ENCODE assay signal across 8 cellular contexts in genomic region chr17:29140051-29140582, GRCh38. TPM values are rescaled to one million over a fixed set of nuclear protein-coding genes. Genes with fewer than 3 reads are reported as not detected.
DNase-seq lines count a peak whose midpoint lies in the region; ATAC-seq and TF ChIP-seq lines count a peak whose summit lies in the region.

No MANE protein-coding gene starts in this region.

- no peak for TF ChIP-seq POLR2A in IMR-90 (IDR thresholded peaks at IDR 0.05; ENCODE audit: low read depth, low read length)

- H3K79me2 ChIP-seq in hepatocyte, result peaks cover 81% of the 10 kb centered on the region

- H4K20me1 ChIP-seq in IMR-90 (ENCODE audit: insufficient read depth, low read length) (peaks cover 10% of the 10 kb centered on the region), hepatocyte (ENCODE audit: insufficient read depth, poor library complexity, severe bottlenecking) (peaks cover 29% of the 10 kb centered on the region)

- peaks cover 24 to 86% of the 10 kb centered on the region in 2 experiments for H3K79me1 ChIP-seq in IMR-90 (ENCODE audit: low read depth in 1 of 2, low read length in 2 of 2)

- peak overlapping the region; percentile 85 for H2BK5ac ChIP-seq in IMR-90 (ENCODE audit: low read depth, low read length, poor library complexity, severe bottlenecking)

- H3K18ac ChIP-seq in IMR-90 (ENCODE audit: low read depth, low read length), result peak overlapping the region; percentile 42; the same call in 1 of the 2 replicates

- no peaks in the 10 kb centered on the region for H3K9me2 ChIP-seq in hepatocyte (replicated peaks; ENCODE audit: insufficient read depth)

- peaks cover 29% of the 10 kb centered on the region for H3K9me1 ChIP-seq in IMR-90 (ENCODE audit: insufficient read depth, low read length)

- POLR2A ChIA-PET in IMR-90 (lab: Charles Lee; ENCODE audit: unreplicated experiment), result no interaction called here

- no CpG with 5 or more reads among the region's 14 CpGs for WGBS in IMR-90 (ENCODE audit: extremely low coverage in 2 of 2, insufficient read length in 1 of 2), 2 experiments
- 30% methylated on average over 14 of the region's 14 CpGs for WGBS in hepatocyte (ENCODE audit: low lambda C conversion rate, missing lambda C conversion rate)

- H4K91ac ChIP-seq in IMR-90 (ENCODE audit: insufficient read depth, low read depth, low read length), result peak overlapping the region; percentile 86

- peak overlapping the region; percentile 58 for H4K5ac ChIP-seq in IMR-90 (ENCODE audit: low read depth, low read length)

- H3K4ac ChIP-seq in IMR-90 (ENCODE audit: low read depth, low read length), result peak overlapping the region; percentile 94

- peaks cover 46% of the 10 kb centered on the region for H3K4me1 ChIP-seq in IMR-90 (ENCODE audit: control insufficient read depth, insufficient read depth, low read length)
- H3K4me1 ChIP-seq in hepatocyte (ENCODE audit: insufficient read depth), result peaks cover 22% of the 10 kb centered on the region

- intact Hi-C loops in IMR-90 (cut with micrococcal nuclease), result loop anchor here (10.0 kb wide), 1 partner anchor 425 kb away; the partner anchor contains the start of genes ABHD15 and TP53I13

- H2BK20ac ChIP-seq in IMR-90 (ENCODE audit: low read depth, low read length), result 0 out of 2 replicates have a peak overlapping the region, but pooled peaks have one; percentile 50

- H2BK15ac ChIP-seq in IMR-90 (ENCODE audit: low read depth, low read length), result peak overlapping the region; percentile 47; the same call in 1 of the 3 replicates

- peak overlapping the region; percentile 60 for H3K9ac ChIP-seq in IMR-90 (ENCODE audit: low read depth, low read length)

- H2BK120ac ChIP-seq in IMR-90 (ENCODE audit: low read depth, low read length), result peak overlapping the region; percentile 78

- BruUV-seq in IMR-90 (replicated peaks; lab: Mats Ljungman, UMichigan), result no TSS peak

- no peak for TF ChIP-seq CTCF in IMR-90 (conservative IDR thresholded peaks at IDR 0.05; ENCODE audit: low read depth, low read length)
- TF ChIP-seq CTCF in hepatocyte (IDR thresholded peaks at IDR 0.05; ENCODE audit: poor library complexity), result no peak

- H3K36me3 ChIP-seq in IMR-90 (ENCODE audit: control insufficient read depth, insufficient read depth, low read length), result no peaks in the 10 kb centered on the region
- no peaks in the 10 kb centered on the region for H3K36me3 ChIP-seq in hepatocyte (replicated peaks; ENCODE audit: insufficient read depth, low read depth)

- peak overlapping the region; percentile 92 for H2AFZ ChIP-seq in IMR-90 (replicated peaks; ENCODE audit: low read length, poor library complexity)
- H2AFZ ChIP-seq in hepatocyte, result no peak overlapping the region

- peak overlapping the region; percentile 95 for H2AK5ac ChIP-seq in IMR-90 (ENCODE audit: low read depth, low read length)

- H3K23ac ChIP-seq in IMR-90 (ENCODE audit: low read depth, low read length), result peak overlapping the region; percentile 51

- DNase-seq in NCI-H82 (lab: John Stamatoyannopoulos, UW) (peak; percentile 77), NCI-H82 treated with DMSO at 0.1 percent for 48 hours (lab: John Stamatoyannopoulos, UW; ENCODE audit: unreplicated experiment) (no peak), IMR-90 (peak; percentile 51), T-helper 2 cell (peak; percentile 47 to 95 (median 68)), amniotic epithelial cell (ENCODE audit: low read depth) (peak; percentile 44), hepatocyte (ENCODE audit: low spot score) (peak; percentile 81)

- H3K9me3 ChIP-seq in IMR-90 (ENCODE audit: control insufficient read depth, insufficient read depth, low read length) (no peaks in the 10 kb centered on the region), hepatocyte (ENCODE audit: low read depth) (no peaks in the 10 kb centered on the region)

- peak overlapping the region; percentile 63 for H3K27ac ChIP-seq in IMR-90 (ENCODE audit: insufficient read depth, low read length)
- H3K27ac ChIP-seq in hepatocyte, result peak overlapping the region; percentile 81
- peak overlapping the region; percentile 28 to 89 (median 73) for H3K27ac ChIP-seq in skin epidermis

- H3K4me3 ChIP-seq in IMR-90 (ENCODE audit: insufficient read depth, low read depth, low read length) (peak overlapping the region; percentile 38; the same call in 1 of the 2 replicates), hepatocyte (no peak overlapping the region), skin epidermis (peak overlapping the region; percentile 12 to 39 (median 33))

- dilution Hi-C loops in IMR-90 (cut with HindIII; ENCODE audit: low sequenced_read_pairs, unreplicated experiment), result no loop called here

- in situ Hi-C loops in IMR-90 (cut with MboI; ENCODE audit: low sequenced_read_pairs), result no loop called here

- 0 out of 2 replicates have a peak overlapping the region, but pooled peaks have one; percentile 14 for H3K56ac ChIP-seq in IMR-90 (ENCODE audit: extremely low read depth, insufficient read depth, low read length)

- no peaks in the 10 kb centered on the region for H3K27me3 ChIP-seq in IMR-90 (ENCODE audit: control insufficient read depth, insufficient read depth, low read length)
- H3K27me3 ChIP-seq in hepatocyte, result no peaks in the 10 kb centered on the region

- CTCF ChIA-PET in IMR-90 (lab: Yijun Ruan, JAX), result interaction anchor here (1.0 to 4.1 kb wide), 4 partner anchors 9 to 40 kb away, joined by 3 to 19 read pairs (median 4); partner anchors contain the start of gene MYO18A

- H3K14ac ChIP-seq in IMR-90 (replicated peaks; ENCODE audit: low read depth, low read length), result peak overlapping the region; percentile 93

- no peak for TF ChIP-seq RAD21 in IMR-90 (IDR thresholded peaks at IDR 0.05; ENCODE audit: low read length)

- H3K4me2 ChIP-seq in IMR-90 (ENCODE audit: low read depth, low read length) (peak overlapping the region; percentile 85), hepatocyte (peak overlapping the region; percentile 60)

- peak overlapping the region; percentile 72 to 94 for H4K8ac ChIP-seq in IMR-90 (ENCODE audit: low read depth in 2 of 2, low read length in 2 of 2)

- peak; percentile 89 for ATAC-seq in IMR-90 (ENCODE audit: low read depth)
- ATAC-seq in HG03457 (IDR thresholded peaks at IDR 0.05; ENCODE audit: unreplicated experiment), result no peak

- peak overlapping the region; percentile 92 for H2AK9ac ChIP-seq in IMR-90 (replicated peaks; ENCODE audit: low read depth, low read length, poor library complexity)

TF ChIP-seq in IMR-90, 13 proteins besides CTCF, POLR2A, EP300 and RAD21:
- TF ChIP-seq NFE2L2 (IDR thresholded peaks at IDR 0.05; ENCODE audit: low read depth, low read length), result no peak
- no peak for TF ChIP-seq ELK1 (IDR thresholded peaks at IDR 0.05; ENCODE audit: borderline replicate concordance, low read depth, low read length)
- no peak for TF ChIP-seq CEBPB (IDR thresholded peaks at IDR 0.05; ENCODE audit: low read depth, low read length)
- TF ChIP-seq MXI1 (IDR thresholded peaks at IDR 0.05; ENCODE audit: borderline replicate concordance, low read depth, low read length), result no peak
- no peak for TF ChIP-seq FOS (IDR thresholded peaks at IDR 0.05; ENCODE audit: low read depth, low read length)
- TF ChIP-seq MAFK (IDR thresholded peaks at IDR 0.05; ENCODE audit: low read depth, low read length), result no peak
- no peak for TF ChIP-seq MAZ (IDR thresholded peaks at IDR 0.05; ENCODE audit: borderline replicate concordance, low read depth, low read length)
- TF ChIP-seq RFX5 (IDR thresholded peaks at IDR 0.05; ENCODE audit: low read depth, low read length), result no peak
- TF ChIP-seq USF2 (IDR thresholded peaks at IDR 0.05; ENCODE audit: low read depth, low read length), result no peak
- no peak for TF ChIP-seq BHLHE40 (IDR thresholded peaks at IDR 0.05; ENCODE audit: low read depth, low read length)
- TF ChIP-seq RCOR1 (IDR thresholded peaks at IDR 0.05; ENCODE audit: insufficient replicate concordance, low read length), result no peak
- no peak for TF ChIP-seq SMC3 (IDR thresholded peaks at IDR 0.05; ENCODE audit: low read depth, low read length)

RNA-seq across cellular contexts. Expression of gene MYO18A, which starts 40.1 kb away (rescaled TPM):
- total RNA-seq in IMR-90 (2012; rRNA removed), result 39.1 and 40.0 TPM in 2 replicates
- 22.4 and 22.9 TPM in 2 replicates for polyA plus RNA-seq in IMR-90 (2012; rRNA removed)
- polyA plus RNA-seq in IMR-90 (2012; cell fraction: cytosol; rRNA removed), result 12.8 and 19.0 TPM in 2 replicates
- polyA plus RNA-seq in IMR-90 (2012; cell fraction: nucleus; rRNA removed; ENCODE audit: low replicate concordance), result 95.5 and 141 TPM in 2 replicates
- 22.0 and 35.6 TPM in 2 replicates for total RNA-seq in hepatocyte
- polyA plus RNA-seq in hepatocyte, result 32.2 and 33.8 TPM in 2 replicates
